Comparison of ENCODE assay signal across 1 cellular context in genomic region chr6:15662246-15663056, GRCh38.
TF ChIP-seq lines count a peak whose summit lies in the region.

Gene DTNBP1, minus strand, starts transcription at chr6:15663028. Its CDS starts 159 bp downstream, at chr6:15662869.

TF ChIP-seq in K562, 482 proteins besides CTCF, POLR2A, EP300 and RAD21 (continued from another document and continues in another):
- TF ChIP-seq TOE1 (IDR thresholded peaks at IDR 0.05; ENCODE audit: borderline replicate concordance) (0 out of 2 replicates have a peak, but pooled peaks have one; percentile 33), TOE1 (CRISPR knock-in tag; IDR thresholded peaks at IDR 0.05; ENCODE audit: borderline replicate concordance, low read depth) (peak; percentile 25; the same call in 1 of the 2 replicates), ELF2 (CRISPR knock-in tag; IDR thresholded peaks at IDR 0.05) (peak; percentile 51; the same call in 1 of the 2 replicates), CHCHD3 (CRISPR knock-in tag; IDR thresholded peaks at IDR 0.05) (no peak), FOXO4 (CRISPR knock-in tag; IDR thresholded peaks at IDR 0.05) (no peak), SMARCA5 (IDR thresholded peaks at IDR 0.05) (no peak), SMAD4 (CRISPR knock-in tag; conservative IDR thresholded peaks at IDR 0.05) (peak; percentile 57; the same call in 1 of the 2 replicates), CEBPG (CRISPR knock-in tag; IDR thresholded peaks at IDR 0.05) (0 out of 2 replicates have a peak, but pooled peaks have one; percentile 9), CEBPG (tag; conservative IDR thresholded peaks at IDR 0.05 in 1 of 2, IDR thresholded peaks at IDR 0.05 in 1 of 2) (no peak), TEAD2 (tag; IDR thresholded peaks at IDR 0.05) (no peak), SREBF2 (CRISPR knock-in tag; IDR thresholded peaks at IDR 0.05) (no peak), YBX1 (IDR thresholded peaks at IDR 0.05) (no peak), NCOA1 (IDR thresholded peaks at IDR 0.05; ENCODE audit: low read depth) (peak; percentile 18; the same call in 1 of the 2 replicates), SMARCA4 (IDR thresholded peaks at IDR 0.05) (peak; percentile 20; the same call in 1 of the 2 replicates), NFE2L1 (tag; IDR thresholded peaks at IDR 0.05; ENCODE audit: borderline replicate concordance, low read depth) (no peak), ZBTB49 (CRISPR knock-in tag; IDR thresholded peaks at IDR 0.05; ENCODE audit: borderline replicate concordance) (no peak), ZNF224 (CRISPR knock-in tag; IDR thresholded peaks at IDR 0.05) (no peak), L3MBTL2 (IDR thresholded peaks at IDR 0.05) (no peak; the same call in 1 of the 2 replicates), EWSR1 (IDR thresholded peaks at IDR 0.05; ENCODE audit: borderline replicate concordance, low read depth, partially characterized antibody) (no peak), MLX (CRISPR knock-in tag; conservative IDR thresholded peaks at IDR 0.05) (no peak), ZNF696 (CRISPR knock-in tag; conservative IDR thresholded peaks at IDR 0.05) (no peak), RHOXF2B (CRISPR knock-in tag; conservative IDR thresholded peaks at IDR 0.05) (no peak), JUN (IDR thresholded peaks at IDR 0.05; ENCODE audit: borderline replicate concordance, low read depth, low read length) (peak; percentile 2; the same call in 1 of the 2 replicates), JUN (CRISPR knock-in tag; IDR thresholded peaks at IDR 0.05; ENCODE audit: borderline replicate concordance) (no peak), TARDBP (IDR thresholded peaks at IDR 0.05) (no peak; the same call in 1 of the 2 replicates), ZNF280A (IDR thresholded peaks at IDR 0.05; ENCODE audit: low read depth, partially characterized antibody) (no peak), ZNF561 (CRISPR knock-in tag; conservative IDR thresholded peaks at IDR 0.05) (no peak), ZFP30 (CRISPR knock-in tag; IDR thresholded peaks at IDR 0.05; ENCODE audit: borderline replicate concordance) (no peak), ZNF318 (IDR thresholded peaks at IDR 0.05; ENCODE audit: borderline replicate concordance in 1 of 2, low read depth in 1 of 2) (no peak), UBTF (IDR thresholded peaks at IDR 0.05; ENCODE audit: borderline replicate concordance in 1 of 2, low read depth in 2 of 2, low read length in 2 of 2) (peak; percentile 54 to 67; a peak in 2 of 4 replicates), ZBTB11 (CRISPR knock-in tag; IDR thresholded peaks at IDR 0.05) (peak in 2 of 3 experiments; percentile 77 to 95; a peak in 5 of 6 replicates), ETV1 (tag; conservative IDR thresholded peaks at IDR 0.05; ENCODE audit: low read depth) (no peak), ZFPM2 (CRISPR knock-in tag; IDR thresholded peaks at IDR 0.05) (no peak), TRIM25 (IDR thresholded peaks at IDR 0.05; ENCODE audit: borderline replicate concordance) (no peak), TBL1XR1 (IDR thresholded peaks at IDR 0.05; ENCODE audit: low read length in 2 of 2) (no peak; a peak in 1 of 4 replicates), SMARCC2 (IDR thresholded peaks at IDR 0.05; ENCODE audit: low read depth) (no peak), CREB1 (IDR thresholded peaks at IDR 0.05) (0 out of 2 replicates have a peak, but pooled peaks have one; percentile 21), CREB1 (CRISPR knock-in tag; IDR thresholded peaks at IDR 0.05) (peak; percentile 63; the same call in 1 of the 2 replicates)
